Comparison of ENCODE assay signal across 26 cellular contexts in genomic region chr2:227796044-227796780, GRCh38. TPM values are rescaled to one million over a fixed set of nuclear protein-coding genes. Genes with fewer than 3 reads are reported as not detected.
DNase-seq lines count a peak whose midpoint lies in the region; ATAC-seq and TF ChIP-seq lines count a peak whose summit lies in the region.
"Had no signal": no experiment of that assay in that cellular context is flagged by ENCODE, and none has a peak within 500 bp of the region (broad histone marks: within the 10 kb centered on the region; RNA-seq: fewer than 3 reads in every experiment).

No MANE protein-coding gene starts in this region.

- H3K36me3 ChIP-seq in PC-9 (ENCODE audit: low read depth) (no peaks in the 10 kb centered on the region), stomach (no peaks in the 10 kb centered on the region)
- H3K36me3 ChIP-seq: BE2C, ovary, right lobe of liver, WERI-Rb-1 had no signal

- H3F3A ChIP-seq in PC-9 (ENCODE audit: insufficient read depth, low read depth), result 0 out of 2 replicates have a peak, but pooled peaks cover 8% of the 10 kb centered on the region

- DNase-seq in DMS53 (lab: John Stamatoyannopoulos, UW) (peak; percentile 46), DMS53 treated with DMSO at 0.1 percent for 48 hours (lab: John Stamatoyannopoulos, UW; ENCODE audit: unreplicated experiment) (no peak), PC-9 (peak; percentile 23 to 72), foreskin keratinocyte (peak in 1 of 2 donors; percentile 40), stomach (no peak), NCI-H1694 treated with DMSO at 0.1 percent for 48 hours (lab: John Stamatoyannopoulos, UW) (no peak), NOMO-1 (lab: John Stamatoyannopoulos, UW; ENCODE audit: unreplicated experiment in 2 of 2) (no peak), SKM-1 (lab: John Stamatoyannopoulos, UW; ENCODE audit: unreplicated experiment) (no peak)
- DNase-seq: 8988T; activated CD4-positive, alpha-beta T cell treated with anti-CD3 and anti-CD28 coated beads, Interleukin-2, amount 50 U/mL, for 4 hours; activated naive CD4-positive, alpha-beta T cell; BE2C; effector CD8-positive, alpha-beta T cell; GF-D8; head of caudate nucleus; naive thymus-derived CD8-positive, alpha-beta T cell; NCI-H146; ovary; right lobe of liver; SHP77; stimulated activated naive B cell treated with anti-CD40 and anti-IgM and Interleukin-4, amounts not matched to agents 10 μg/mL and 1 μg/mL and 100 μg/mL, for 72 hours; WERI-Rb-1 had no signal

- H3K4me2 ChIP-seq in PC-9, result no peak overlapping the region

- TF ChIP-seq CTCF in PC-9 (conservative IDR thresholded peaks at IDR 0.05) (no peak), foreskin keratinocyte (conservative IDR thresholded peaks at IDR 0.05) (no peak), stomach (IDR thresholded peaks at IDR 0.05) (no peak)

- H3K27me3 ChIP-seq in PC-9 (ENCODE audit: insufficient read depth, low read depth), result no peaks in the 10 kb centered on the region
- no peaks in the 10 kb centered on the region for H3K27me3 ChIP-seq in foreskin keratinocyte
- no peaks in the 10 kb centered on the region for H3K27me3 ChIP-seq in stomach
- H3K27me3 ChIP-seq: BE2C, ovary, right lobe of liver had no signal

- H3K79me2 ChIP-seq in PC-9 (ENCODE audit: low read depth), result no peaks in the 10 kb centered on the region

- peaks cover 10% of the 10 kb centered on the region; the same call in 1 of the 2 replicates for H3K4me1 ChIP-seq in PC-9 (replicated peaks; ENCODE audit: insufficient read depth)
- no peaks in the 10 kb centered on the region for H3K4me1 ChIP-seq in foreskin keratinocyte
- peaks cover 0 to 4% (median 2%) of the 10 kb centered on the region in 4 donors for H3K4me1 ChIP-seq in stomach
- H3K4me1 ChIP-seq: BE2C, right lobe of liver had no signal

- ATAC-seq in foreskin keratinocyte, result peak; percentile 41
- ATAC-seq: naive thymus-derived CD8-positive, alpha-beta T cell; stimulated activated naive B cell treated with anti-CD40 and anti-IgM and Interleukin-4, amounts not matched to agents 10 μg/mL and 1 μg/mL and 100 μg/mL, for 72 hours had no signal

- no TSS peak for BruUV-seq in PC-9 (replicated peaks; lab: Mats Ljungman, UMichigan)

- H3K9me2 ChIP-seq in PC-9 (ENCODE audit: insufficient read depth), result no peaks in the 10 kb centered on the region

- POLR2A ChIA-PET in PC-9 (lab: Charles Lee; ENCODE audit: unreplicated experiment), result interaction anchor here (0.6 kb wide), 1 partner anchor 77 kb away, joined by 3 read pairs; no protein-coding TSS in a partner anchor

- H3K4me3 ChIP-seq in PC-9 (no peak overlapping the region), stomach (no peak overlapping the region)
- H3K4me3 ChIP-seq: ovary, right lobe of liver had no signal

- no peaks in the 10 kb centered on the region for H4K20me1 ChIP-seq in PC-9 (ENCODE audit: insufficient read depth)

- H2AFZ ChIP-seq in PC-9, result no peak overlapping the region

- intact Hi-C loops in PC-9 (cut with micrococcal nuclease; ENCODE audit: unreplicated experiment) (no loop called here), stomach (cut with DNase I; ENCODE audit: low total_unique reads) (no loop called here)

- H3K27ac ChIP-seq in PC-9 (no peak overlapping the region), foreskin keratinocyte (no peak overlapping the region), stomach (peak overlapping the region; percentile 24 to 78 (median 73))
- H3K27ac ChIP-seq: ovary, right lobe of liver, WERI-Rb-1 had no signal

- CTCF ChIA-PET in PC-9 (lab: Charles Lee), result interaction anchor here (0.6 kb wide), 1 partner anchor 13 kb away, joined by 3 read pairs; no protein-coding TSS in a partner anchor

- TF ChIP-seq EP300 in stomach (IDR thresholded peaks at IDR 0.05), result no peak

- 20 to 49% (median 31%) methylated on average over 14 of the region's 14 CpGs for WGBS in stomach, 5 donors

- TF ChIP-seq POLR2A in stomach (IDR thresholded peaks at IDR 0.05), result no peak

- H3K9me3 ChIP-seq in PC-9 (ENCODE audit: insufficient read depth, low read depth), result no peaks in the 10 kb centered on the region; the same call in 1 of the 2 replicates
- no peaks in the 10 kb centered on the region for H3K9me3 ChIP-seq in stomach
- H3K9me3 ChIP-seq: BE2C, ovary, right lobe of liver had no signal

RNA-seq across cellular contexts. Expression of gene CCL20, which starts 17.4 kb away (rescaled TPM):
- total RNA-seq in PC-9 (2021) (not detected in 2 replicates), foreskin keratinocyte (0.58 and 0.81 TPM in 2 replicates), stomach (10 to 100 TPM in 1 of 5 donors, 1 to 10 TPM in 2, not detected in 2; 1.8 to 14.6 (median 8.7) TPM)
- polyA plus RNA-seq in foreskin keratinocyte (0.60 and 0.70 TPM in 2 replicates), stomach (10 to 100 TPM in 2 of 3 donors, 1 to 10 TPM in 1; 8.6 to 75.8 (median 34.4) TPM)
- total RNA-seq: H4; naive thymus-derived CD8-positive, alpha-beta T cell had no signal
- polyA plus RNA-seq: naive thymus-derived CD8-positive, alpha-beta T cell had no signal

RNA-seq across cellular contexts. Expression of gene SCYGR8, which starts 50.5 kb away (rescaled TPM):
- total RNA-seq in PC-9 (2021) (not detected in 2 replicates), foreskin keratinocyte (not detected in 2 replicates), stomach (not detected)
- polyA plus RNA-seq in foreskin keratinocyte (not detected in 2 replicates), stomach (not detected)
- total RNA-seq: H4; lung microvascular endothelial cell; naive thymus-derived CD8-positive, alpha-beta T cell; NCI-H460; ovary; right lobe of liver; T-helper 1 cell treated with Interleukin-12 subunit alpha and Interleukin-12 subunit beta and Interleukin-4 antibody, amounts not matched to agents 30 ng/mL and 1 ng/mL, for 36 hours had no signal
- polyA plus RNA-seq: naive thymus-derived CD8-positive, alpha-beta T cell; ovary had no signal

Comparison
In these comparisons a context has a peak if more than half of its experiments do, and no peak if none do; other contexts are left out.
1. DNase-seq: peak in DMS53 (single experiment) and PC-9 (2 of 2); none in DMS53 treated with DMSO at 0.1 percent for 48 hours (single experiment), stomach (single experiment), NCI-H1694 treated with DMSO at 0.1 percent for 48 hours (single experiment), NOMO-1 (0 of 2) and SKM-1 (single experiment).
2. H3K27ac ChIP-seq: peak in stomach (5 of 5); none in PC-9 (single experiment) and foreskin keratinocyte (single experiment).